In genomic region chr18:10010611-10011015, GRCh38 we compare ENCODE assay signal across 8 cellular contexts.
DNase-seq lines count a peak whose midpoint lies in the region; ATAC-seq, FAIRE-seq and TF ChIP-seq lines count a peak whose summit lies in the region.
"Had no signal": no experiment of that assay in that cellular context is flagged by ENCODE, and none has a peak within 500 bp of the region (broad histone marks: within the 10 kb centered on the region; RNA-seq: fewer than 3 reads in every experiment).

No MANE protein-coding gene starts in this region.

- peaks cover 46% of the 10 kb centered on the region for H3K4me1 Mint-ChIP-seq in mesothelial cell of epicardium
- no peaks in the 10 kb centered on the region for H3K4me1 Mint-ChIP-seq in activated CD4-positive, alpha-beta T cell treated with anti-CD3 and anti-CD28 coated beads, Interleukin-2, amount 10 ng/mL, durations not matched to agents 7 days and 5 days
- H3K4me1 Mint-ChIP-seq: memory B cell had no signal

- H3K27me3 Mint-ChIP-seq in mesothelial cell of epicardium (ENCODE audit: low read depth), result no peaks in the 10 kb centered on the region
- peaks cover 2% of the 10 kb centered on the region for H3K27me3 Mint-ChIP-seq in activated CD4-positive, alpha-beta T cell treated with anti-CD3 and anti-CD28 coated beads, Interleukin-2, amount 10 ng/mL, durations not matched to agents 7 days and 5 days

- in situ Hi-C loops in Panc1 (cut with HindIII; ENCODE audit: low pct_unique_long_range_greater_than_20kb, low sequenced_read_pairs), result no loop called here

- H3K27ac Mint-ChIP-seq in mesothelial cell of epicardium, result peak overlapping the region; percentile 86
- no peak overlapping the region for H3K27ac Mint-ChIP-seq in activated CD4-positive, alpha-beta T cell treated with anti-CD3 and anti-CD28 coated beads, Interleukin-2, amount 10 ng/mL, durations not matched to agents 7 days and 5 days
- H3K27ac Mint-ChIP-seq: memory B cell had no signal

- H3K4me1 ChIP-seq in Panc1 (ENCODE audit: control insufficient read depth, insufficient read depth, low read length), result no peaks in the 10 kb centered on the region; the same call in 1 of the 2 replicates

- no TSS peak for BruUV-seq in Panc1 (replicated peaks; lab: Mats Ljungman, UMichigan)

- POLR2A ChIA-PET in Panc1 (lab: Charles Lee), result no interaction called here
- POLR2A ChIA-PET in activated CD4-positive, alpha-beta T cell treated with anti-CD3 and anti-CD28 coated beads, Interleukin-2, amount 10 ng/mL, durations not matched to agents 7 days and 5 days (lab: Charles Lee), result no interaction called here

- intact Hi-C loops in Panc1 (cut with micrococcal nuclease; ENCODE audit: unreplicated experiment), result no loop called here

- FAIRE-seq in urothelium cell line (lab: Jason Lieb, UNC), result peak; percentile 99

- DNase-seq in Panc1 (ENCODE audit: low read depth, low spot score) (no peak), epithelial cell of proximal tubule (ENCODE audit: low read depth) (peak; percentile 80), mesothelial cell of epicardium (ENCODE audit: low spot score in 2 of 2, unreplicated experiment in 2 of 2) (no peak), urothelium cell line (ENCODE audit: low spot score) (peak; percentile 95), NCI-H526 (lab: John Stamatoyannopoulos, UW) (no peak)
- DNase-seq in activated CD4-positive, alpha-beta T cell treated with anti-CD3 and anti-CD28 coated beads, Interleukin-2, amount 10 ng/mL, durations not matched to agents 7 days and 5 days, result no peak
- no peak for DNase-seq in activated CD4-positive, alpha-beta T cell treated with anti-CD3 and anti-CD28 coated beads for 1 hour

- TF ChIP-seq CTCF in Panc1 (IDR thresholded peaks at IDR 0.05) (no peak), epithelial cell of proximal tubule (conservative IDR thresholded peaks at IDR 0.05; ENCODE audit: low read depth, low read length) (no peak), mesothelial cell of epicardium (IDR thresholded peaks at IDR 0.05; ENCODE audit: unreplicated experiment) (no peak)

- CTCF ChIA-PET in Panc1 (lab: Charles Lee), result no interaction called here
- CTCF ChIA-PET in activated CD4-positive, alpha-beta T cell treated with anti-CD3 and anti-CD28 coated beads, Interleukin-2, amount 10 ng/mL, durations not matched to agents 7 days and 5 days (lab: Charles Lee), result no interaction called here

- ATAC-seq in Panc1, result peak; percentile 40; the same call in 1 of the 2 replicates

- H3K36me3 ChIP-seq in Panc1 (ENCODE audit: control insufficient read depth, insufficient read depth, low read length), result no peaks in the 10 kb centered on the region

- H3K27ac ChIP-seq in Panc1 (ENCODE audit: low read length), result no peak overlapping the region

- H3K4me3 Mint-ChIP-seq in mesothelial cell of epicardium, result no peak overlapping the region
- no peak overlapping the region for H3K4me3 Mint-ChIP-seq in activated CD4-positive, alpha-beta T cell treated with anti-CD3 and anti-CD28 coated beads, Interleukin-2, amount 10 ng/mL, durations not matched to agents 7 days and 5 days
- H3K4me3 Mint-ChIP-seq: memory B cell had no signal

- no peaks in the 10 kb centered on the region for H3K9me3 Mint-ChIP-seq in mesothelial cell of epicardium
- H3K9me3 Mint-ChIP-seq in activated CD4-positive, alpha-beta T cell treated with anti-CD3 and anti-CD28 coated beads, Interleukin-2, amount 10 ng/mL, durations not matched to agents 7 days and 5 days, result no peaks in the 10 kb centered on the region
- H3K9me3 Mint-ChIP-seq: memory B cell had no signal

- H3K27me3 ChIP-seq in Panc1 (ENCODE audit: control insufficient read depth, insufficient read depth, low read length), result no peaks in the 10 kb centered on the region

- H3K36me3 Mint-ChIP-seq in mesothelial cell of epicardium, result no peaks in the 10 kb centered on the region
- no peaks in the 10 kb centered on the region for H3K36me3 Mint-ChIP-seq in activated CD4-positive, alpha-beta T cell treated with anti-CD3 and anti-CD28 coated beads, Interleukin-2, amount 10 ng/mL, durations not matched to agents 7 days and 5 days (ENCODE audit: low read depth)
- H3K36me3 Mint-ChIP-seq: memory B cell had no signal

- H3K9me3 ChIP-seq in Panc1 (ENCODE audit: control insufficient read depth, insufficient read depth, low read depth, low read length), result no peaks in the 10 kb centered on the region

- H3K4me3 ChIP-seq in Panc1 (ENCODE audit: low read depth in 2 of 2, low read length in 2 of 2) (no peak overlapping the region), epithelial cell of proximal tubule (ENCODE audit: low read depth, low read length) (no peak overlapping the region)

Comparison
In these comparisons a context has a peak if more than half of its experiments do, and no peak if none do; other contexts are left out.
1. DNase-seq: peak in epithelial cell of proximal tubule (single experiment) and urothelium cell line (single experiment); none in Panc1 (single experiment), mesothelial cell of epicardium (0 of 2), activated CD4-positive, alpha-beta T cell treated with anti-CD3 and anti-CD28 coated beads, Interleukin-2, amount 10 ng/mL, durations not matched to agents 7 days and 5 days (single experiment), NCI-H526 (0 of 2) and activated CD4-positive, alpha-beta T cell treated with anti-CD3 and anti-CD28 coated beads for 1 hour (single experiment).